ENCODE assay signal across 13 cellular contexts in genomic region chr9:129500863-129501770, GRCh38.
DNase-seq lines count a peak whose midpoint lies in the region; ATAC-seq and TF ChIP-seq lines count a peak whose summit lies in the region.
"Had no signal": no experiment of that assay in that cellular context is flagged by ENCODE, and none has a peak within 500 bp of the region (broad histone marks: within the 10 kb centered on the region; RNA-seq: fewer than 3 reads in every experiment).

No MANE protein-coding gene starts in this region.

- H3K27ac ChIP-seq in CD8-positive, alpha-beta memory T cell (ENCODE audit: low read depth, low read length) = no peak overlapping the region
- H3K27ac ChIP-seq in right cardiac atrium (ENCODE audit: low read length) = peak overlapping the region; percentile 59
- peak overlapping the region; percentile 98 for H3K27ac ChIP-seq in rectal smooth muscle tissue (ENCODE audit: low read depth, low read length)
- H3K27ac ChIP-seq: C4-2B had no signal

- no peaks in the 10 kb centered on the region for H3K9me3 ChIP-seq in CD8-positive, alpha-beta memory T cell (ENCODE audit: low read length)
- no peaks in the 10 kb centered on the region for H3K9me3 ChIP-seq in right cardiac atrium (ENCODE audit: control insufficient read depth, low read length)

- ATAC-seq in WTC11 = no peak
- ATAC-seq in right cardiac atrium = no peak
- no peak for ATAC-seq in HG02623 (IDR thresholded peaks at IDR 0.05; ENCODE audit: unreplicated experiment)

- no peaks in the 10 kb centered on the region for H3K27me3 ChIP-seq in CD8-positive, alpha-beta memory T cell (ENCODE audit: insufficient read depth, low read length, poor library complexity, severe bottlenecking)
- no peaks in the 10 kb centered on the region for H3K27me3 ChIP-seq in right cardiac atrium (ENCODE audit: control insufficient read depth, insufficient read depth)
- H3K27me3 ChIP-seq in rectal smooth muscle tissue (ENCODE audit: control insufficient read depth, insufficient read depth, low read length) = no peaks in the 10 kb centered on the region

- in situ Hi-C loops in GM13976 (cut with MboI; ENCODE audit: low sequenced_read_pairs, unreplicated experiment) = no loop called here

- intact Hi-C loops in right cardiac atrium (cut with DNase I) = loop anchor here in 3 of 4 donors (5.0 to 10.0 kb wide), 3 partner anchors 46 to 64 kb away; no protein-coding TSS in a partner anchor
- intact Hi-C loops in CD14-positive monocyte (cut with micrococcal nuclease) = loop anchor here (10.0 kb wide), 2 partner anchors 56 to 64 kb away; no protein-coding TSS in a partner anchor

- DNase-seq in CD8-positive, alpha-beta memory T cell = no peak
- DNase-seq in WTC11 (ENCODE audit: low spot score) = no peak
- no peak for DNase-seq in right cardiac atrium
- DNase-seq in GM13976 (ENCODE audit: low spot score) = no peak
- DNase-seq in NCI-H524 treated with DMSO at 0.1 percent for 48 hours (lab: John Stamatoyannopoulos, UW) = no peak
- DNase-seq in CD14-positive monocyte (ENCODE audit: low spot score) = no peak
- DNase-seq: activated effector memory CD4-positive, alpha-beta T cell treated with Interleukin-2 at 50 U/mL for 16 hours; effector memory CD4-positive, alpha-beta T cell; GF-D8; stimulated activated naive CD4-positive, alpha-beta T cell treated with Interleukin-2 at 50 U/mL for 16 hours had no signal

- peaks cover 9% of the 10 kb centered on the region for H3K4me1 ChIP-seq in CD8-positive, alpha-beta memory T cell (ENCODE audit: insufficient read depth, low read length)
- H3K4me1 ChIP-seq in right cardiac atrium (ENCODE audit: control insufficient read depth, insufficient read depth, low read length) (no peaks in the 10 kb centered on the region), rectal smooth muscle tissue (ENCODE audit: control insufficient read depth, insufficient read depth, low read length) (peaks cover 34% of the 10 kb centered on the region)

- POLR2A ChIA-PET in CD8-positive, alpha-beta memory T cell (lab: Charles Lee) = interaction anchor here (1.3 kb wide), 1 partner anchor 18 kb away, joined by 3 read pairs; no protein-coding TSS in a partner anchor
- POLR2A ChIA-PET in WTC11 (lab: Charles Lee) = interaction anchor here (1.0 kb wide), 1 partner anchor 167 kb away, joined by 3 read pairs; no protein-coding TSS in a partner anchor

- no peak for TF ChIP-seq CTCF in WTC11 (IDR thresholded peaks at IDR 0.05)
- no peak for TF ChIP-seq CTCF in GM13976 (IDR thresholded peaks at IDR 0.05; ENCODE audit: borderline replicate concordance, control extremely low read depth, extremely low read depth, insufficient read depth, missing control alignments)
- no peak for TF ChIP-seq CTCF in CD14-positive monocyte (IDR thresholded peaks at IDR 0.05)

- H3K9ac ChIP-seq in rectal smooth muscle tissue (ENCODE audit: low read length) = no peak overlapping the region

- peak overlapping the region in 5 of 8 donors; percentile 3 to 52 (median 8) for H3K27ac Mint-ChIP-seq in CD8-positive, alpha-beta memory T cell
- H3K27ac Mint-ChIP-seq in WTC11 (peak overlapping the region; percentile 23; the same call in 1 of the 2 replicates), CD14-positive monocyte (peak overlapping the region in 1 of 7 donors; percentile 39)

- no peaks in the 10 kb centered on the region for H3K27me3 Mint-ChIP-seq in CD8-positive, alpha-beta memory T cell
- H3K27me3 Mint-ChIP-seq in WTC11 (ENCODE audit: low read depth) (peaks cover 22% of the 10 kb centered on the region), CD14-positive monocyte (ENCODE audit: low read depth in 3 of 3) (peaks cover 2 to 6% (median 4%) of the 10 kb centered on the region in 3 donors)

- WGBS in right cardiac atrium = 80% methylated on average over 12 of the region's 12 CpGs

- no peaks in the 10 kb centered on the region for H3K36me3 ChIP-seq in CD8-positive, alpha-beta memory T cell (ENCODE audit: insufficient read depth, low read length)
- H3K36me3 ChIP-seq in rectal smooth muscle tissue (ENCODE audit: control insufficient read depth, insufficient read depth, low read length) = peaks cover 6% of the 10 kb centered on the region

- no peak overlapping the region for H3K4me3 ChIP-seq in CD8-positive, alpha-beta memory T cell (ENCODE audit: low read length)
- H3K4me3 ChIP-seq in right cardiac atrium (ENCODE audit: low read length) (no peak overlapping the region), rectal smooth muscle tissue (ENCODE audit: low read length) (no peak overlapping the region)

- H3K4me3 Mint-ChIP-seq in CD8-positive, alpha-beta memory T cell = no peak overlapping the region
- H3K4me3 Mint-ChIP-seq in WTC11 = no peak overlapping the region
- no peak overlapping the region for H3K4me3 Mint-ChIP-seq in CD14-positive monocyte

- no peaks in the 10 kb centered on the region for H3K9me3 Mint-ChIP-seq in CD8-positive, alpha-beta memory T cell
- H3K9me3 Mint-ChIP-seq in WTC11 (no peaks in the 10 kb centered on the region), CD14-positive monocyte (peaks cover 0 to 3% (median 0%) of the 10 kb centered on the region in 7 donors)

- CTCF ChIA-PET in CD8-positive, alpha-beta memory T cell (lab: Charles Lee) = interaction anchor here (1.1 to 1.2 kb wide), 2 partner anchors 11 to 327 kb away, joined by 3 to 4 read pairs; no protein-coding TSS in a partner anchor
- CTCF ChIA-PET in WTC11 (lab: Charles Lee) = interaction anchor here (0.7 to 2.0 kb wide), 10 partner anchors 20 to 369 kb away, joined by 3 to 9 read pairs (median 4); no protein-coding TSS in a partner anchor

- peaks cover 0 to 13% (median 0%) of the 10 kb centered on the region in 3 donors for H3K36me3 Mint-ChIP-seq in CD8-positive, alpha-beta memory T cell
- no peaks in the 10 kb centered on the region for H3K36me3 Mint-ChIP-seq in WTC11
- H3K36me3 Mint-ChIP-seq in CD14-positive monocyte = peaks cover 29 to 48% of the 10 kb centered on the region in 2 donors

- peaks cover 4 to 26% (median 14%) of the 10 kb centered on the region in 3 donors for H3K4me1 Mint-ChIP-seq in CD8-positive, alpha-beta memory T cell
- H3K4me1 Mint-ChIP-seq in WTC11 (peaks cover 43% of the 10 kb centered on the region), CD14-positive monocyte (peaks cover 28% of the 10 kb centered on the region)

TF ChIP-seq in WTC11, 78 proteins besides CTCF, POLR2A, EP300 and RAD21 (continues in another document):
- TF ChIP-seq AR (CRISPR knock-in tag; IDR thresholded peaks at IDR 0.05) (no peak), ZNF317 (CRISPR knock-in tag; IDR thresholded peaks at IDR 0.05; ENCODE audit: borderline replicate concordance, low read depth) (no peak), USF1 (CRISPR knock-in tag; IDR thresholded peaks at IDR 0.05) (no peak), ZBTB21 (CRISPR knock-in tag; IDR thresholded peaks at IDR 0.05; ENCODE audit: borderline replicate concordance) (no peak), JAZF1 (CRISPR knock-in tag; IDR thresholded peaks at IDR 0.05) (no peak), ZNF671 (CRISPR knock-in tag; IDR thresholded peaks at IDR 0.05) (no peak), ATF6 (CRISPR knock-in tag; IDR thresholded peaks at IDR 0.05) (no peak), CREM (CRISPR knock-in tag; IDR thresholded peaks at IDR 0.05) (no peak)
- TF ChIP-seq, protein P1, sequence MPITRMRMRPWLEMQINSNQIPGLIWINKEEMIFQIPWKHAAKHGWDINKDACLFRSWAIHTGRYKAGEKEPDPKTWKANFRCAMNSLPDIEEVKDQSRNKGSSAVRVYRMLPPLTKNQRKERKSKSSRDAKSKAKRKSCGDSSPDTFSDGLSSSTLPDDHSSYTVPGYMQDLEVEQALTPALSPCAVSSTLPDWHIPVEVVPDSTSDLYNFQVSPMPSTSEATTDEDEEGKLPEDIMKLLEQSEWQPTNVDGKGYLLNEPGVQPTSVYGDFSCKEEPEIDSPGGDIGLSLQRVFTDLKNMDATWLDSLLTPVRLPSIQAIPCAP (CRISPR knock-in tag; IDR thresholded peaks at IDR 0.05) = no peak
